ENCODE assay signal across 1 cellular context in genomic region chr21:42733037-42733632, GRCh38.
TF ChIP-seq lines count a peak whose summit lies in the region.

No MANE protein-coding gene starts in this region.

TF ChIP-seq in HepG2, 621 proteins besides CTCF, POLR2A, EP300 and RAD21 (continued from another document):
- no peak for TF ChIP-seq CEBPZ (IDR thresholded peaks at IDR 0.05; ENCODE audit: low read length)
- peak; percentile 56 for TF ChIP-seq ARID3A (IDR thresholded peaks at IDR 0.05; ENCODE audit: low read depth, low read length)
- TF ChIP-seq ISL2 (CRISPR knock-in tag; IDR thresholded peaks at IDR 0.05) = 0 out of 2 replicates have a peak, but pooled peaks have one; percentile 32
- TF ChIP-seq CREB1 (IDR thresholded peaks at IDR 0.05) = 0 out of 2 replicates have a peak, but pooled peaks have one; percentile 32
- no peak for TF ChIP-seq CREB1 (CRISPR knock-in tag; IDR thresholded peaks at IDR 0.05)
- no peak for TF ChIP-seq KDM6A (CRISPR knock-in tag; IDR thresholded peaks at IDR 0.05; ENCODE audit: low read depth)
- no peak; the same call in 1 of the 2 replicates for TF ChIP-seq PITX1 (CRISPR knock-in tag; IDR thresholded peaks at IDR 0.05)
- no peak for TF ChIP-seq KLF9 (CRISPR knock-in tag; IDR thresholded peaks at IDR 0.05; ENCODE audit: low read depth)
- peak; percentile 44; the same call in 1 of the 2 replicates for TF ChIP-seq RXRB (CRISPR knock-in tag; IDR thresholded peaks at IDR 0.05; ENCODE audit: borderline replicate concordance)
- TF ChIP-seq ZNF567 (CRISPR knock-in tag; IDR thresholded peaks at IDR 0.05; ENCODE audit: borderline replicate concordance) = no peak
- no peak for TF ChIP-seq PHF8 (CRISPR knock-in tag; IDR thresholded peaks at IDR 0.05)
- TF ChIP-seq ZFP41 (CRISPR knock-in tag; IDR thresholded peaks at IDR 0.05; ENCODE audit: borderline replicate concordance) = no peak
- TF ChIP-seq BRCA1 (CRISPR knock-in tag; IDR thresholded peaks at IDR 0.05) = no peak
- TF ChIP-seq SOX6 (IDR thresholded peaks at IDR 0.05) = no peak
- peak; percentile 67 for TF ChIP-seq SOX6 (CRISPR knock-in tag; IDR thresholded peaks at IDR 0.05)
- TF ChIP-seq ZFY (CRISPR knock-in tag; IDR thresholded peaks at IDR 0.05) = no peak
- TF ChIP-seq ZNF670 (CRISPR knock-in tag; IDR thresholded peaks at IDR 0.05; ENCODE audit: borderline replicate concordance) = no peak
- no peak for TF ChIP-seq TOPORS (CRISPR knock-in tag; IDR thresholded peaks at IDR 0.05)
- 0 out of 2 replicates have a peak, but pooled peaks have one; percentile 21 for TF ChIP-seq ZNF503 (CRISPR knock-in tag; IDR thresholded peaks at IDR 0.05)
- TF ChIP-seq ERF (CRISPR knock-in tag; IDR thresholded peaks at IDR 0.05) = no peak
- no peak for TF ChIP-seq NR2F1 (CRISPR knock-in tag; IDR thresholded peaks at IDR 0.05)
- no peak for TF ChIP-seq JUN (CRISPR knock-in tag; IDR thresholded peaks at IDR 0.05)
- TF ChIP-seq ZFP82 (CRISPR knock-in tag; IDR thresholded peaks at IDR 0.05; ENCODE audit: borderline replicate concordance) = peak; percentile 16; the same call in 1 of the 2 replicates
- no peak for TF ChIP-seq CSRNP1 (CRISPR knock-in tag; IDR thresholded peaks at IDR 0.05)
- TF ChIP-seq ZSCAN20 (CRISPR knock-in tag; IDR thresholded peaks at IDR 0.05; ENCODE audit: borderline replicate concordance) = no peak
- no peak for TF ChIP-seq SRSF9 (IDR thresholded peaks at IDR 0.05; ENCODE audit: borderline replicate concordance, insufficient read depth, low read depth, low read length, poor library complexity, severe bottlenecking)
- no peak for TF ChIP-seq ZNF605 (CRISPR knock-in tag; IDR thresholded peaks at IDR 0.05)
- no peak for TF ChIP-seq FOXJ3 (CRISPR knock-in tag; IDR thresholded peaks at IDR 0.05; ENCODE audit: borderline replicate concordance)
- no peak for TF ChIP-seq HNRNPH1 (optimal IDR thresholded peaks at IDR 0.05; ENCODE audit: low read depth, low read length)
- TF ChIP-seq NR3C1 (CRISPR knock-in tag; IDR thresholded peaks at IDR 0.05) = no peak
- no peak for TF ChIP-seq LBX2 (CRISPR knock-in tag; IDR thresholded peaks at IDR 0.05; ENCODE audit: borderline replicate concordance)
- TF ChIP-seq ATF2 (CRISPR knock-in tag; IDR thresholded peaks at IDR 0.05) = peak; percentile 51; the same call in 1 of the 2 replicates
- no peak for TF ChIP-seq ZFP90 (CRISPR knock-in tag; IDR thresholded peaks at IDR 0.05; ENCODE audit: borderline replicate concordance)
- TF ChIP-seq ZBTB37 (CRISPR knock-in tag; IDR thresholded peaks at IDR 0.05) = no peak
- peak; percentile 39; the same call in 1 of the 2 replicates for TF ChIP-seq SP5 (CRISPR knock-in tag; IDR thresholded peaks at IDR 0.05; ENCODE audit: borderline replicate concordance, low read depth)
- 0 out of 2 replicates have a peak, but pooled peaks have one; percentile 30 for TF ChIP-seq ELF4 (CRISPR knock-in tag; IDR thresholded peaks at IDR 0.05; ENCODE audit: borderline replicate concordance)
- no peak for TF ChIP-seq ZNF10 (CRISPR knock-in tag; IDR thresholded peaks at IDR 0.05; ENCODE audit: borderline replicate concordance, low read depth)
